1 cellular context compared by ENCODE assay signal in genomic region chr17:81958633-81959342, GRCh38.
A peak's percentile ranks its signal among the peaks of the same experiment; 100 is the strongest.
TF ChIP-seq lines count a peak whose summit lies in the region.

No MANE protein-coding gene starts in this region.

TF ChIP-seq in H1, 55 proteins besides CTCF, POLR2A, EP300 and RAD21:
- TF ChIP-seq, protein P1, sequence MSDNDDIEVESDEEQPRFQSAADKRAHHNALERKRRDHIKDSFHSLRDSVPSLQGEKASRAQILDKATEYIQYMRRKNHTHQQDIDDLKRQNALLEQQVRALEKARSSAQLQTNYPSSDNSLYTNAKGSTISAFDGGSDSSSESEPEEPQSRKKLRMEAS (IDR thresholded peaks at IDR 0.05) = no peak
- peak; percentile 7 for TF ChIP-seq RNF2 (IDR thresholded peaks at IDR 0.05; ENCODE audit: borderline replicate concordance, low read depth, low read length, missing control alignments, poor library complexity, severe bottlenecking)
